In genomic region chr4:85474818-85475630, GRCh38 we compare ENCODE assay signal across 7 cellular contexts. TPM values are rescaled to one million over a fixed set of nuclear protein-coding genes. Genes with fewer than 3 reads are reported as not detected.
DNase-seq lines count a peak whose midpoint lies in the region; FAIRE-seq and TF ChIP-seq lines count a peak whose summit lies in the region.

Gene ARHGAP24 (plus strand): TSS chr4:85475150.

- H3K36me3 Mint-ChIP-seq in chondrocyte (ENCODE audit: low read depth) = no peaks in the 10 kb centered on the region

- in situ Hi-C loops in GM23248 (cut with MboI) = loop anchor here (25.0 kb wide), 2 partner anchors 87 to 262 kb away; no protein-coding TSS in a partner anchor

- H3K27me3 Mint-ChIP-seq in chondrocyte (ENCODE audit: low read depth) = peaks cover 17% of the 10 kb centered on the region

- H4K20me1 ChIP-seq in GM23248 (ENCODE audit: insufficient read depth) = no peaks in the 10 kb centered on the region

- peak within 1 kb of the TSS; percentile 78 for H2AFZ ChIP-seq in GM23248

- TF ChIP-seq CTCF in GM12865 (IDR thresholded peaks at IDR 0.05; ENCODE audit: insufficient read depth, low read depth, low read length, missing control alignments) = no peak
- TF ChIP-seq CTCF in Peyer's patch (IDR thresholded peaks at IDR 0.05) = no peak
- TF ChIP-seq CTCF in chondrocyte (IDR thresholded peaks at IDR 0.05) = no peak

- TF ChIP-seq POLR2A in Peyer's patch (IDR thresholded peaks at IDR 0.05) = no peak

- H3F3A ChIP-seq in GM23248 (ENCODE audit: insufficient read depth) = peaks cover 23% of the 10 kb centered on the region

- H3K9me3 Mint-ChIP-seq in chondrocyte (ENCODE audit: low read depth) = no peaks in the 10 kb centered on the region

- H3K9me2 ChIP-seq in GM23248 (ENCODE audit: insufficient read depth) = no peaks in the 10 kb centered on the region

- no peak for TF ChIP-seq RAD21 in Ishikawa (IDR thresholded peaks at IDR 0.05; ENCODE audit: low read depth)

- peak within 1 kb of the TSS; percentile 93 for H3K4me2 ChIP-seq in GM23248 (ENCODE audit: unreplicated experiment)

- H3K4me3 Mint-ChIP-seq in chondrocyte (ENCODE audit: unreplicated experiment) = peak within 1 kb of the TSS; percentile 82

- H3K27me3 ChIP-seq in GM23248 (replicated peaks; ENCODE audit: insufficient read depth) (no peaks in the 10 kb centered on the region), Peyer's patch (no peaks in the 10 kb centered on the region), small intestine (ENCODE audit: control insufficient read depth in 2 of 2, insufficient read depth in 2 of 2, low read length in 2 of 2) (no peaks in the 10 kb centered on the region)

- 2% methylated on average over 38 to 41 of the region's 41 CpGs for WGBS in GM23248 (ENCODE audit: low coverage in 1 of 2, low lambda C conversion rate in 2 of 2, missing lambda C conversion rate in 2 of 2), 2 experiments
- WGBS in small intestine, 3 donors = 1 to 2% (median 1%) methylated on average over 38 to 41 of the region's 41 CpGs

- peak within 1 kb of the TSS; percentile 84 for H3K9ac ChIP-seq in GM23248

- peak within 1 kb of the TSS; percentile 65 for H3K4me3 ChIP-seq in GM12865 (ENCODE audit: low read depth, low read length)
- H3K4me3 ChIP-seq in GM23248 = peak within 1 kb of the TSS; percentile 84
- H3K4me3 ChIP-seq in Peyer's patch = peak within 1 kb of the TSS; percentile 53 to 64 (median 56)
- peak within 1 kb of the TSS; percentile 27 to 47 for H3K4me3 ChIP-seq in small intestine (ENCODE audit: low read depth in 1 of 2, low read length in 2 of 2)

- H3K36me3 ChIP-seq in GM23248 (ENCODE audit: low read depth) = no peaks in the 10 kb centered on the region
- no peaks in the 10 kb centered on the region for H3K36me3 ChIP-seq in Peyer's patch
- H3K36me3 ChIP-seq in small intestine (ENCODE audit: control insufficient read depth in 2 of 2, insufficient read depth in 2 of 2, low read length in 2 of 2) = no peaks in the 10 kb centered on the region

- peaks cover 13% of the 10 kb centered on the region for H3K4me1 Mint-ChIP-seq in chondrocyte (ENCODE audit: low read depth)

- peak within 1 kb of the TSS; percentile 65 for H3K27ac Mint-ChIP-seq in chondrocyte (ENCODE audit: unreplicated experiment)

- no peak for TF ChIP-seq EP300 in Ishikawa (IDR thresholded peaks at IDR 0.05; ENCODE audit: borderline replicate concordance)

- H3K79me2 ChIP-seq in GM23248 (ENCODE audit: insufficient read depth) = peaks cover 32% of the 10 kb centered on the region

- H3K9me3 ChIP-seq in GM23248 (ENCODE audit: low read depth) = no peaks in the 10 kb centered on the region
- H3K9me3 ChIP-seq in Peyer's patch = no peaks in the 10 kb centered on the region
- H3K9me3 ChIP-seq in small intestine (ENCODE audit: control insufficient read depth, low read depth) = no peaks in the 10 kb centered on the region

- DNase-seq in GM12865 (ENCODE audit: low read depth) = peak; percentile 89
- DNase-seq in GM23248 = peak; percentile 96
- peak; percentile 68 to 91 (median 88) for DNase-seq in Peyer's patch
- no peak for DNase-seq in chondrocyte (ENCODE audit: low spot score)
- DNase-seq in islet precursor cell = peak; percentile 99
- DNase-seq in small intestine = peak; percentile 65

- H3K4me1 ChIP-seq in GM23248 (ENCODE audit: insufficient read depth) (peaks cover 30% of the 10 kb centered on the region), Peyer's patch (peaks cover 0 to 9% (median 3%) of the 10 kb centered on the region in 4 donors), small intestine (ENCODE audit: control insufficient read depth in 2 of 2, insufficient read depth in 1 of 2, low read depth in 1 of 2, low read length in 1 of 2) (no peaks in the 10 kb centered on the region)

- no peak for FAIRE-seq in small intestine (lab: Jason Lieb, UNC)

- peak within 1 kb of the TSS; percentile 85 for H3K27ac ChIP-seq in GM23248
- peak within 1 kb of the TSS; percentile 55 to 88 (median 73) for H3K27ac ChIP-seq in Peyer's patch
- peak within 1 kb of the TSS in 1 of 2 donors; percentile 29 for H3K27ac ChIP-seq in small intestine (ENCODE audit: low read depth in 1 of 2, low read length in 1 of 2)

TF ChIP-seq in Ishikawa, 13 proteins besides CTCF, POLR2A, EP300 and RAD21:
- peak; percentile 97 for TF ChIP-seq CEBPB (IDR thresholded peaks at IDR 0.05)
- TF ChIP-seq NFIC (IDR thresholded peaks at IDR 0.05) = peak; percentile 53; the same call in 1 of the 2 replicates
- peak; percentile 18; the same call in 1 of the 2 replicates for TF ChIP-seq TCF12 (IDR thresholded peaks at IDR 0.05; ENCODE audit: low read depth)
- TF ChIP-seq CREB1 (IDR thresholded peaks at IDR 0.05; ENCODE audit: low read depth) = no peak
- TF ChIP-seq, protein P1, sequence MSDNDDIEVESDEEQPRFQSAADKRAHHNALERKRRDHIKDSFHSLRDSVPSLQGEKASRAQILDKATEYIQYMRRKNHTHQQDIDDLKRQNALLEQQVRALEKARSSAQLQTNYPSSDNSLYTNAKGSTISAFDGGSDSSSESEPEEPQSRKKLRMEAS (IDR thresholded peaks at IDR 0.05) = 0 out of 2 replicates have a peak, but pooled peaks have one; percentile 22

RNA-seq across cellular contexts. Expression of gene ARHGAP24, which starts in this region (rescaled TPM):
- total RNA-seq in GM23248 (2014; rRNA removed; shearing (Covaris generic)) = 26.3 and 31.6 TPM in 2 replicates
- polyA plus RNA-seq in GM23248 (2016; fragmentation: Nextera tagmentation; extraction: Ambion mirVana) = 21.9 and 24.1 TPM in 2 replicates
- 100 to 1,000 TPM in 1 of 4 donors, 10 to 100 TPM in 2, 1 to 10 TPM in 1; 4.7 to 330 (median 20.0) TPM for total RNA-seq in Peyer's patch
- 21.1 to 22.0 TPM (median 21.6 TPM) in 3 replicates for total RNA-seq in chondrocyte
- 1 to 10 TPM; 1.1 to 4.0 (median 3.8) TPM for polyA plus RNA-seq in small intestine
